ENCODE assay signal across 7 cellular contexts in genomic region chr7:82605247-82605864, GRCh38.
DNase-seq lines count a peak whose midpoint lies in the region; ATAC-seq and TF ChIP-seq lines count a peak whose summit lies in the region.

No MANE protein-coding gene starts in this region.

- POLR2A ChIA-PET in activated CD8-positive, alpha-beta T cell treated with anti-CD3 and anti-CD28 coated beads for 36 hours (lab: Charles Lee) = no interaction called here

- H3K9me3 Mint-ChIP-seq in HFFc6 = no peaks in the 10 kb centered on the region
- H3K9me3 Mint-ChIP-seq in activated CD8-positive, alpha-beta T cell treated with anti-CD3 and anti-CD28 coated beads for 36 hours = no peaks in the 10 kb centered on the region

- H3K4me1 Mint-ChIP-seq in HFFc6 (ENCODE audit: low read depth) = no peaks in the 10 kb centered on the region
- no peaks in the 10 kb centered on the region for H3K4me1 Mint-ChIP-seq in activated CD8-positive, alpha-beta T cell treated with anti-CD3 and anti-CD28 coated beads for 36 hours (ENCODE audit: low read depth)

- CTCF ChIA-PET in activated CD8-positive, alpha-beta T cell treated with anti-CD3 and anti-CD28 coated beads for 36 hours (lab: Charles Lee) = interaction anchor here (0.7 to 2.8 kb wide), 11 partner anchors 11 to 1141 kb away, joined by 3 to 13 read pairs (median 3); no protein-coding TSS in a partner anchor

- H3K27ac Mint-ChIP-seq in HFFc6 = no peak overlapping the region
- no peak overlapping the region for H3K27ac Mint-ChIP-seq in activated CD8-positive, alpha-beta T cell treated with anti-CD3 and anti-CD28 coated beads for 36 hours

- peak; percentile 32 for DNase-seq in G401 (ENCODE audit: low spot score)
- peak; percentile 3 for DNase-seq in HFFc6
- DNase-seq in NCI-H2107 treated with DMSO at 0.1 percent for 48 hours (lab: John Stamatoyannopoulos, UW; ENCODE audit: unreplicated experiment) = peak; percentile 77
- peak; percentile 40 for DNase-seq in activated CD8-positive, alpha-beta T cell treated with anti-CD3 and anti-CD28 coated beads for 36 hours
- peak; percentile 77 for DNase-seq in inferior parietal cortex (ENCODE audit: extremely low spot score)
- no peak for DNase-seq in T-helper 9 cell

- intact Hi-C loops in activated CD8-positive, alpha-beta T cell treated with anti-CD3 and anti-CD28 coated beads for 36 hours (cut with micrococcal nuclease) = no loop called here

- no peaks in the 10 kb centered on the region for H3K36me3 Mint-ChIP-seq in HFFc6 (ENCODE audit: low read depth)
- H3K36me3 Mint-ChIP-seq in activated CD8-positive, alpha-beta T cell treated with anti-CD3 and anti-CD28 coated beads for 36 hours (ENCODE audit: low read depth) = no peaks in the 10 kb centered on the region

- peak; percentile 90 for TF ChIP-seq CTCF in HFFc6 (IDR thresholded peaks at IDR 0.05)
- TF ChIP-seq CTCF in activated CD8-positive, alpha-beta T cell treated with anti-CD3 and anti-CD28 coated beads for 36 hours (IDR thresholded peaks at IDR 0.05) = peak; percentile 85

- in situ Hi-C loops in G401 (cut with HindIII; ENCODE audit: low sequenced_read_pairs) = no loop called here

- H3K27me3 Mint-ChIP-seq in HFFc6 (ENCODE audit: insufficient read depth) = peaks cover 12% of the 10 kb centered on the region
- no peaks in the 10 kb centered on the region for H3K27me3 Mint-ChIP-seq in activated CD8-positive, alpha-beta T cell treated with anti-CD3 and anti-CD28 coated beads for 36 hours

- peak; percentile 51 for ATAC-seq in activated CD8-positive, alpha-beta T cell treated with anti-CD3 and anti-CD28 coated beads for 36 hours
- no peak for ATAC-seq in GM21526 (IDR thresholded peaks at IDR 0.05; ENCODE audit: low FRiP score, unreplicated experiment)

- H3K4me3 Mint-ChIP-seq in HFFc6 = no peak overlapping the region
- H3K4me3 Mint-ChIP-seq in activated CD8-positive, alpha-beta T cell treated with anti-CD3 and anti-CD28 coated beads for 36 hours = no peak overlapping the region
